8 cellular contexts compared by ENCODE assay signal in genomic region chr16:69424053-69424934, GRCh38.
DNase-seq lines count a peak whose midpoint lies in the region; ATAC-seq lines count a peak whose summit lies in the region.

A gene with protein sequence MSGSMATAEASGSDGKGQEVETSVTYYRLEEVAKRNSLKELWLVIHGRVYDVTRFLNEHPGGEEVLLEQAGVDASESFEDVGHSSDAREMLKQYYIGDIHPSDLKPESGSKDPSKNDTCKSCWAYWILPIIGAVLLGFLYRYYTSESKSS (plus strand): TSS chr16:69424619. CDS start chr16:69424684, 65 bp downstream.

- DNase-seq in AG08396 (ENCODE audit: low spot score) (peak; percentile 92), NCI-H345 treated with DMSO at 0.1 percent for 48 hours (lab: John Stamatoyannopoulos, UW; ENCODE audit: unreplicated experiment) (peak; percentile 94), iris pigment epithelial cell (ENCODE audit: low read depth) (peak; percentile 99)
- peak; percentile 83 to 90 (median 87) for DNase-seq in activated CD4-positive, CD25-positive, alpha-beta regulatory T cell (lab: John Stamatoyannopoulos, UW)
- peak; percentile 97 for DNase-seq in central memory CD4-positive, alpha-beta T cell
- DNase-seq in stimulated activated CD4-positive, alpha-beta T cell treated with anti-CD3 and anti-CD28 coated beads, Interleukin-12 subunit alpha, Interleukin-12 subunit beta, amount 100 ng/mL, for 24 hours (ENCODE audit: low read depth in 2 of 2) = peak; percentile 87 to 95

- ATAC-seq in GM19023 (IDR thresholded peaks at IDR 0.05; ENCODE audit: unreplicated experiment) (peak; percentile 95), HG03280 (IDR thresholded peaks at IDR 0.05; ENCODE audit: unreplicated experiment) (peak; percentile 96)

Comparison
In these comparisons a context has a peak if more than half of its experiments do, and no peak if none do; other contexts are left out.
1. Peak in every context shown above with its lines: DNase-seq and ATAC-seq.